26 cellular contexts compared by ENCODE assay signal in the genomic region with DNA sequence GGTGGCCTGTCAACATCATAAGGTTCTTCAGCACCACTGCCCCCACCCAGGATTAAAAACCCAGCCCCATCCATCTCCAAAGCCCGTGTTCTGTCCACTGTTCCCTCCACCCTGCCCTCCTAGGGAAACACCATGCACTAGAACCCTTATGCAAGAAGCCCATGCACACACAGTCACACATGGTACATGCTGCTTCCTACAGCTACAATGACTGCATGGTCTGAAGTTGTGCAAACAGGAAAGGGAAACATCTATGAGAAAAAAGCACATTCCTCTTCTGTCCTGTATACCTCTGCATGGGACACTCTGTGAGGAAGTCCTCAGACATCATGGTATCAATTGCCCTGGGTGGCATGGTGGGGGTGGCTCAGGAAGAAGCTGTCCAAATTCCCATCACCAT.
"Had no signal": no experiment of that assay in that cellular context is flagged by ENCODE, and none has a peak within 500 bp of the region (broad histone marks: within the 10 kb centered on the region; RNA-seq: fewer than 3 reads in every experiment).

No MANE protein-coding gene starts in this region.

- H3K27me3 ChIP-seq: ascending aorta, ovary, right atrium auricular region, upper lobe of left lung, vagina had no signal

- DNase-seq: activated CD4-positive, alpha-beta memory T cell treated with anti-CD3 and anti-CD28 coated beads, Interleukin-2, amount 10 ng/mL, durations not matched to agents 7 days and 5 days; activated CD4-positive, alpha-beta T cell treated with anti-CD3 and anti-CD28 coated beads for 1 hour; activated CD4-positive, alpha-beta T cell treated with anti-CD3 and anti-CD28 coated beads, Interleukin-2, amount 10 ng/mL, durations not matched to agents 7 days and 5 days; activated CD8-positive, alpha-beta memory T cell treated with anti-CD3 and anti-CD28 coated beads, Interleukin-2, amount 50 U/mL, for 48 hours; activated gamma-delta T cell; activated naive CD4-positive, alpha-beta T cell treated with anti-CD3 and anti-CD28 coated beads, Interleukin-2, amount 10 ng/mL, durations not matched to agents 7 days and 5 days; activated naive CD8-positive, alpha-beta T cell treated with anti-CD3 and anti-CD28 coated beads, Interleukin-2, amount 10 ng/mL, durations not matched to agents 7 days and 5 days; activated T-cell treated with anti-CD3 and anti-CD28 coated beads, Interleukin-2, amount 50 U/mL, for 24 hours; cortex of kidney; esophagus squamous epithelium; head of caudate nucleus; hippocampal formation; left cardiac atrium; left ventricle myocardium superior; naive B cell; ovary; psoas muscle; stimulated activated CD4-positive, alpha-beta T cell treated with anti-CD3 and anti-CD28 coated beads, Interleukin-15, amount 100 ng/mL, for 24 hours; stimulated activated CD4-positive, alpha-beta T cell treated with anti-CD3 and anti-CD28 coated beads, Interleukin-2, amount 100 ng/mL, for 24 hours; stimulated activated naive CD4-positive, alpha-beta T cell treated with Interleukin-2 at 50 U/mL for 16 hours; T-helper 17 cell; upper lobe of left lung had no signal

- H3K4me3 ChIP-seq: ascending aorta, esophagus squamous epithelium, ovary, psoas muscle, right atrium auricular region, thoracic aorta, upper lobe of left lung, vagina had no signal

- H3K36me3 ChIP-seq: ascending aorta, esophagus squamous epithelium, ovary, right atrium auricular region, thoracic aorta, upper lobe of left lung, vagina had no signal
